In genomic region chr19:10815007-10815531, GRCh38 we compare ENCODE assay signal across 1 cellular context.
TF ChIP-seq lines count a peak whose summit lies in the region.

No MANE protein-coding gene starts in this region.

TF ChIP-seq in GM23338, 12 proteins besides CTCF, POLR2A, EP300 and RAD21 (continued from another document):
- TF ChIP-seq ZNF462 (CRISPR knock-in tag; IDR thresholded peaks at IDR 0.05) (no peak), STAT1 (IDR thresholded peaks at IDR 0.05; ENCODE audit: unreplicated experiment) (no peak), POLR2AphosphoS5 (IDR thresholded peaks at IDR 0.05; ENCODE audit: low read depth) (no peak), CREB1 (CRISPR knock-in tag; IDR thresholded peaks at IDR 0.05; ENCODE audit: low read depth) (no peak), REST (IDR thresholded peaks at IDR 0.05; ENCODE audit: unreplicated experiment) (no peak), EZH2 (IDR thresholded peaks at IDR 0.05; ENCODE audit: low read depth, unreplicated experiment) (no peak), EZH2phosphoT487 (IDR thresholded peaks at IDR 0.05; ENCODE audit: unreplicated experiment) (no peak), ZNF114 (CRISPR knock-in tag; IDR thresholded peaks at IDR 0.05) (no peak), ETS1 (IDR thresholded peaks at IDR 0.05) (no peak), NANOG (IDR thresholded peaks at IDR 0.05; ENCODE audit: borderline replicate concordance) (no peak), JUNB (IDR thresholded peaks at IDR 0.05; ENCODE audit: unreplicated experiment) (no peak)
TF ChIP-seq in GM23338: peak in this region for 0.
